8 cellular contexts compared by ENCODE assay signal in the genomic region with DNA sequence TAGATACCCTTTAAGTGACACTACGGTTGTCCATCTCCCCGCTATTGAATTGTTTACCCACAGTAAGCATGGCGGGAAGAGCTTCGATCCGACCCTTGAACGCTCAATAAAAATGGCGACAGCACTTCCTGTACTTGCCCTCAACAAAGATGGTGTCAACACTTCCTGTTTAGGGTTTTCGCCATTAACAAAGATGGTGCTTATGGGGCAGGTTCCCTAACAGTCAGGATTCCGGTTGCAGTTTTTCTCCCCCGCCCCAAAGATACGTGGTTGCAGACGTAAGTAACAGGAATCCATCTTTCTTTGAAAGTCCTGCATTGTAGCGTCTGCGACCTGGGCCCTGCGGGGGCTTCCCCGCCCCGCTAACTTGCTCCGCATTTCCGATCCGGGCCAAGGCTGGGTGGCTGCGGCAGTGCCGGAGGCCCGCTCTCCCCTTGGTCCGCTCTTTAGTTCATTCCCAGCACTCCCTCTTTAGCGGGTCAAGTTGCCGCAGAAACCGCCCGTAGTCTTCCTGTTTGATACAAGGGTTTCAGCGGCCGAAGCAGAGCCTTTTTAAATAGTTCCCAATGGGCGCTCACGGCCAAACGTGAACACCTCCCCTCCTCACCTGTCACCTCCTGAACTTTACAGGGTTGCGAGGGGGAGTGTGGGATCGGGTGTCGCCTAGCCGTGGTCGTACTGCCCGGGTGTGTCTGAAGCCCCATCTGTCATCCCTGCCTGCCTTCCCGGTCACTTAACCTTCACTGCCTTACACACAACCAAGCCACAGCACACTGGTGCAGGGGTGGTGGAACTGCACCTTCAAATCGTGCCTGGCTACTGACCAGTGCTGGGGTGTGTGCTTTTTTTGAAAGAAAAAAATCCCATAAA. TPM values are rescaled to one million over a fixed set of nuclear protein-coding genes. Genes with fewer than 3 reads are reported as not detected.
A peak's percentile ranks its signal among the peaks of the same experiment; 100 is the strongest.
DNase-seq lines count a peak whose midpoint lies in the region; ATAC-seq and TF ChIP-seq lines count a peak whose summit lies in the region.

A gene (plus strand): TSS at position 181 of the 870 bp plus-strand sequence.

- no peaks in the 10 kb centered on the region for H3K9me3 Mint-ChIP-seq in progenitor cell of endocrine pancreas (ENCODE audit: low read depth)

- peaks cover 4% of the 10 kb centered on the region for H3K36me3 ChIP-seq in left ventricle myocardium inferior

- no peaks in the 10 kb centered on the region for H3K27me3 ChIP-seq in left ventricle myocardium inferior (ENCODE audit: low read depth)

- in situ Hi-C loops in GM13977 (cut with MboI; ENCODE audit: low pct_unique_long_range_greater_than_20kb, low sequenced_read_pairs, unreplicated experiment): no loop called here

- peak within 1 kb of the TSS; percentile 94 for H3K27ac ChIP-seq in left ventricle myocardium inferior (replicated peaks)

- H3K36me3 Mint-ChIP-seq in T-helper 17 cell (ENCODE audit: low read depth): peaks cover 6% of the 10 kb centered on the region
- peaks cover 2% of the 10 kb centered on the region for H3K36me3 Mint-ChIP-seq in progenitor cell of endocrine pancreas (ENCODE audit: insufficient read depth)

- ATAC-seq in HG02884 (IDR thresholded peaks at IDR 0.05; ENCODE audit: unreplicated experiment) (peak; percentile 94), T-helper 17 cell (peak; percentile 97)

- H3K4me1 ChIP-seq in left ventricle myocardium inferior: peaks cover 57% of the 10 kb centered on the region

- H3K9me3 ChIP-seq in T-helper 17 cell (ENCODE audit: control insufficient read depth, low read length, poor library complexity, severe bottlenecking): no peaks in the 10 kb centered on the region
- no peaks in the 10 kb centered on the region for H3K9me3 ChIP-seq in left ventricle myocardium inferior (replicated peaks)

- DNase-seq in GM13977 (ENCODE audit: low spot score) (peak; percentile 76), NCI-H1694 (lab: John Stamatoyannopoulos, UW) (peak; percentile 96), T-helper 17 cell (peak; percentile 73 to 81 (median 75)), amygdala (lab: John Stamatoyannopoulos, UW) (peak; percentile 32 to 93 (median 75)), left ventricle myocardium inferior (peak; percentile 67), progenitor cell of endocrine pancreas (ENCODE audit: low spot score, unreplicated experiment) (peak; percentile 56), ureter (ENCODE audit: low spot score) (peak; percentile 92)

- H3K4me3 ChIP-seq in left ventricle myocardium inferior: peak within 1 kb of the TSS; percentile 74

- H3K27ac Mint-ChIP-seq in T-helper 17 cell: peak within 1 kb of the TSS; percentile 100
- peak within 1 kb of the TSS; percentile 99 for H3K27ac Mint-ChIP-seq in progenitor cell of endocrine pancreas

- intact Hi-C loops in left ventricle myocardium inferior (cut with micrococcal nuclease): no loop called here

- H3K4me1 Mint-ChIP-seq in T-helper 17 cell (peaks cover 30% of the 10 kb centered on the region), progenitor cell of endocrine pancreas (ENCODE audit: low read depth) (peaks cover 18% of the 10 kb centered on the region)

- peak within 1 kb of the TSS; percentile 95 for H3K4me3 Mint-ChIP-seq in T-helper 17 cell
- H3K4me3 Mint-ChIP-seq in progenitor cell of endocrine pancreas (ENCODE audit: low read depth): peak within 1 kb of the TSS; percentile 92

- TF ChIP-seq CTCF in GM13977 (IDR thresholded peaks at IDR 0.05; ENCODE audit: extremely low read depth, insufficient read depth, missing control alignments) (no peak), left ventricle myocardium inferior (IDR thresholded peaks at IDR 0.05; ENCODE audit: borderline replicate concordance) (no peak), progenitor cell of endocrine pancreas (IDR thresholded peaks at IDR 0.05; ENCODE audit: unreplicated experiment) (no peak)

- H3K27me3 Mint-ChIP-seq in T-helper 17 cell (peaks cover 22% of the 10 kb centered on the region), progenitor cell of endocrine pancreas (no peaks in the 10 kb centered on the region)

RNA-seq across cellular contexts. Expression of the gene that starts here (rescaled TPM):
- total RNA-seq in T-helper 17 cell: 10 to 100 TPM; 13.0 to 14.4 TPM
- total RNA-seq in left ventricle myocardium inferior: 46.4 TPM
- 11.4 and 11.7 TPM in 2 replicates for total RNA-seq in progenitor cell of endocrine pancreas
- total RNA-seq in ureter: 18.7 TPM

Comparison
In these comparisons a context has a peak if more than half of its experiments do, and no peak if none do; other contexts are left out.
1. Peak in every context shown above with its lines: DNase-seq, ATAC-seq, H3K4me3 ChIP-seq and H3K27ac ChIP-seq.